14 cellular contexts compared by ENCODE assay signal in genomic region chr5:159912033-159912800, GRCh38. TPM values are rescaled to one million over a fixed set of nuclear protein-coding genes. Genes with fewer than 3 reads are reported as not detected.
DNase-seq lines count a peak whose midpoint lies in the region; ATAC-seq, FAIRE-seq and TF ChIP-seq lines count a peak whose summit lies in the region.
"Had no signal": no experiment of that assay in that cellular context is flagged by ENCODE, and none has a peak within 500 bp of the region (broad histone marks: within the 10 kb centered on the region; RNA-seq: fewer than 3 reads in every experiment).

No MANE protein-coding gene starts in this region.

- TF ChIP-seq EP300 in HepG2 (IDR thresholded peaks at IDR 0.05; ENCODE audit: low read depth in 2 of 2, low read length in 2 of 2) (no peak), HepG2 (CRISPR knock-in tag; IDR thresholded peaks at IDR 0.05; ENCODE audit: borderline replicate concordance) (no peak)

- peak overlapping the region; percentile 58 for H2AK5ac ChIP-seq in mesenchymal stem cell (ENCODE audit: low read length, severe bottlenecking)

- TF ChIP-seq POLR2A in HepG2 (IDR thresholded peaks at IDR 0.05; ENCODE audit: insufficient read depth in 1 of 2, low read depth in 2 of 2, low read length in 2 of 2) (no peak), endothelial cell of umbilical vein (IDR thresholded peaks at IDR 0.05; ENCODE audit: low read depth, low read length) (no peak)

- POLR2A ChIA-PET in HepG2 (lab: Yijun Ruan, JAX) (no interaction called here), endothelial cell of umbilical vein (lab: Charles Lee) (no interaction called here), OCI-LY7 (lab: Charles Lee) (no interaction called here)
- POLR2A ChIA-PET in CD8-positive, alpha-beta T cell (lab: Charles Lee), result no interaction called here

- H3K9me2 ChIP-seq in OCI-LY7 (ENCODE audit: insufficient read depth, low read length), result no peaks in the 10 kb centered on the region

- H3K4me1 ChIP-seq in liver (ENCODE audit: control insufficient read depth in 4 of 4, insufficient read depth in 4 of 4, low read length in 3 of 4) (peaks cover 9 to 74% (median 60%) of the 10 kb centered on the region in 4 donors), HepG2 (ENCODE audit: insufficient read depth, low read length) (no peaks in the 10 kb centered on the region), endothelial cell of umbilical vein (ENCODE audit: control insufficient read depth, extremely low read depth, insufficient read depth, low read length) (peaks cover 27% of the 10 kb centered on the region), mesenchymal stem cell (ENCODE audit: control insufficient read depth, insufficient read depth, low read depth, low read length) (peaks cover 32% of the 10 kb centered on the region), OCI-LY7 (ENCODE audit: insufficient read depth, low read length, poor library complexity, severe bottlenecking) (no peaks in the 10 kb centered on the region)
- H3K4me1 ChIP-seq in CD8-positive, alpha-beta T cell (ENCODE audit: insufficient read depth, low read length), result peaks cover 5% of the 10 kb centered on the region

- H2BK120ac ChIP-seq in mesenchymal stem cell (ENCODE audit: low read depth, low read length), result no peak overlapping the region

- TF ChIP-seq CTCF in liver (IDR thresholded peaks at IDR 0.05; ENCODE audit: low read depth, low read length, missing input control), result no peak
- TF ChIP-seq CTCF in HepG2 (CRISPR knock-in tag; IDR thresholded peaks at IDR 0.05), result no peak
- TF ChIP-seq CTCF in endothelial cell of umbilical vein (IDR thresholded peaks at IDR 0.05; ENCODE audit: extremely low read depth in 1 of 2, insufficient read depth in 1 of 2, low read depth in 1 of 2, low read length in 2 of 2), result no peak
- TF ChIP-seq CTCF in OCI-LY7 (conservative IDR thresholded peaks at IDR 0.05; ENCODE audit: low read length), result no peak
- no peak for TF ChIP-seq CTCF in CD8-positive, alpha-beta T cell (IDR thresholded peaks at IDR 0.05)

- FAIRE-seq in HepG2 (lab: Jason Lieb, UNC) (no peak), endothelial cell of umbilical vein (lab: Jason Lieb, UNC) (peak; percentile 87)
- FAIRE-seq: islet of Langerhans had no signal

- no peak overlapping the region for H3K4ac ChIP-seq in mesenchymal stem cell (ENCODE audit: low read depth in 1 of 2, low read length in 2 of 2)

- H3K9ac ChIP-seq in liver (ENCODE audit: low read depth in 1 of 2, low read length in 2 of 2) (peak overlapping the region in 1 of 2 donors; percentile 65), HepG2 (ENCODE audit: insufficient read depth, low read depth, low read length) (no peak overlapping the region), endothelial cell of umbilical vein (replicated peaks; ENCODE audit: extremely low read depth, insufficient read depth, low read length) (peak overlapping the region; percentile 58), mesenchymal stem cell (ENCODE audit: low read length) (no peak overlapping the region)

- H3K9me3 ChIP-seq in liver (ENCODE audit: control insufficient read depth in 4 of 4, low read length in 3 of 4) (no peaks in the 10 kb centered on the region), HepG2 (ENCODE audit: low read length) (no peaks in the 10 kb centered on the region), endothelial cell of umbilical vein (replicated peaks; ENCODE audit: control insufficient read depth, insufficient read depth, low read length) (no peaks in the 10 kb centered on the region), mesenchymal stem cell (ENCODE audit: control insufficient read depth, low read length) (no peaks in the 10 kb centered on the region), OCI-LY7 (ENCODE audit: low read length) (no peaks in the 10 kb centered on the region)
- no peaks in the 10 kb centered on the region for H3K9me3 ChIP-seq in CD8-positive, alpha-beta T cell (ENCODE audit: low read length)

- H3K36me3 ChIP-seq in liver (ENCODE audit: control insufficient read depth in 4 of 4, insufficient read depth in 3 of 4, low read depth in 1 of 4, low read length in 3 of 4) (no peaks in the 10 kb centered on the region), HepG2 (replicated peaks in 1 of 2; ENCODE audit: control insufficient read depth in 1 of 2, insufficient read depth in 2 of 2, low read length in 2 of 2) (no peaks in the 10 kb centered on the region), endothelial cell of umbilical vein (ENCODE audit: control insufficient read depth in 2 of 2, extremely low read depth in 1 of 2, insufficient read depth in 2 of 2, low read length in 2 of 2) (no peaks in the 10 kb centered on the region), mesenchymal stem cell (ENCODE audit: control insufficient read depth in 1 of 2, insufficient read depth in 2 of 2, low read depth in 1 of 2, low read length in 2 of 2) (no peaks in the 10 kb centered on the region), OCI-LY7 (ENCODE audit: insufficient read depth, low read length) (no peaks in the 10 kb centered on the region)
- H3K36me3 ChIP-seq in CD8-positive, alpha-beta T cell (ENCODE audit: insufficient read depth, low read length), result no peaks in the 10 kb centered on the region

- no peak overlapping the region for H3K4me3 ChIP-seq in liver (ENCODE audit: low read depth in 1 of 3, low read length in 3 of 3)
- H3K4me3 ChIP-seq in HepG2 (replicated peaks in 1 of 3; ENCODE audit: insufficient read depth in 1 of 3, low read depth in 2 of 3, low read length in 3 of 3), result no peak overlapping the region
- no peak overlapping the region for H3K4me3 ChIP-seq in endothelial cell of umbilical vein (replicated peaks in 1 of 3; ENCODE audit: insufficient read depth in 1 of 3, low read depth in 1 of 3, low read length in 3 of 3)
- no peak overlapping the region for H3K4me3 ChIP-seq in mesenchymal stem cell (ENCODE audit: insufficient read depth in 1 of 2, low read depth in 1 of 2, low read length in 2 of 2)
- no peak overlapping the region for H3K4me3 ChIP-seq in OCI-LY7 (ENCODE audit: low read depth, low read length, poor library complexity, severe bottlenecking)
- H3K4me3 ChIP-seq in CD8-positive, alpha-beta T cell (ENCODE audit: low read depth, low read length), result no peak overlapping the region

- CTCF ChIA-PET in HepG2 (lab: Yijun Ruan, JAX; ENCODE audit: low intra/inter-chr PET ratio, low total read pairs) (no interaction called here), endothelial cell of umbilical vein (lab: Charles Lee) (interaction anchor here (1.0 to 1.5 kb wide), 6 partner anchors 9 to 755 kb away, joined by 3 to 4 read pairs (median 3); no protein-coding TSS in a partner anchor), OCI-LY7 (lab: Charles Lee; ENCODE audit: unreplicated experiment) (no interaction called here)
- CTCF ChIA-PET in CD8-positive, alpha-beta T cell (lab: Charles Lee), result interaction anchor here (1.3 kb wide), 1 partner anchor 467 kb away, joined by 3 read pairs; no protein-coding TSS in a partner anchor

- no peak overlapping the region for H4K8ac ChIP-seq in mesenchymal stem cell (ENCODE audit: low read length)

- no peak overlapping the region for H3K27ac Mint-ChIP-seq in CD8-positive, alpha-beta T cell
- H3K27ac Mint-ChIP-seq: activated T-helper 17 cell treated with anti-CD3 and anti-CD28 coated beads, Interleukin-2, amount 50 U/mL, for 72 hours had no signal

- no peak for ATAC-seq in HepG2
- no peak for ATAC-seq in CD8-positive, alpha-beta T cell
- ATAC-seq: activated T-helper 17 cell treated with anti-CD3 and anti-CD28 coated beads, Interleukin-2, amount 50 U/mL, for 72 hours had no signal

- no peak overlapping the region for H2BK5ac ChIP-seq in mesenchymal stem cell (ENCODE audit: low read depth, low read length, poor library complexity, severe bottlenecking)

- 74% methylated on average over 4 of the region's 4 CpGs for WGBS in liver
- 50% methylated on average over 4 of the region's 4 CpGs for WGBS in HepG2 (ENCODE audit: low lambda C conversion rate)
- 47% methylated on average over 3 of the region's 4 CpGs for WGBS in mesenchymal stem cell

- H3K27me3 ChIP-seq in liver (ENCODE audit: control insufficient read depth in 4 of 4, insufficient read depth in 4 of 4, low read length in 3 of 4) (no peaks in the 10 kb centered on the region), HepG2 (ENCODE audit: control insufficient read depth in 1 of 2, insufficient read depth in 2 of 2, low read length in 2 of 2) (peaks cover 2 to 17% of the 10 kb centered on the region in 2 experiments; a peak in 4 of 5 replicates), endothelial cell of umbilical vein (ENCODE audit: control insufficient read depth in 2 of 2, insufficient read depth in 2 of 2, low read length in 2 of 2) (peaks cover under 1 to 6% of the 10 kb centered on the region in 2 experiments), mesenchymal stem cell (ENCODE audit: control insufficient read depth in 1 of 2, insufficient read depth in 1 of 2, low read length in 2 of 2) (peaks cover 0 to 75% of the 10 kb centered on the region in 2 experiments)
- H3K27me3 ChIP-seq in CD8-positive, alpha-beta T cell (ENCODE audit: insufficient read depth, low read length), result peaks cover 7% of the 10 kb centered on the region

- H3K27me3 Mint-ChIP-seq in CD8-positive, alpha-beta T cell (ENCODE audit: low read depth), result peaks cover 45% of the 10 kb centered on the region

- no peaks in the 10 kb centered on the region for H3K9me1 ChIP-seq in endothelial cell of umbilical vein (replicated peaks; ENCODE audit: control insufficient read depth, extremely low read depth, insufficient read depth, low read length)

- no peak overlapping the region for H3K14ac ChIP-seq in mesenchymal stem cell (ENCODE audit: low read length in 2 of 2)

- no peaks in the 10 kb centered on the region for H4K20me1 ChIP-seq in HepG2 (ENCODE audit: insufficient read depth, low read length)
- H4K20me1 ChIP-seq in endothelial cell of umbilical vein (replicated peaks; ENCODE audit: control insufficient read depth, extremely low read depth, insufficient read depth, low read length), result no peaks in the 10 kb centered on the region
- no peaks in the 10 kb centered on the region for H4K20me1 ChIP-seq in OCI-LY7 (ENCODE audit: insufficient read depth, low read length)

- peaks cover 12% of the 10 kb centered on the region for H3K4me1 Mint-ChIP-seq in CD8-positive, alpha-beta T cell (ENCODE audit: low read depth)

- intact Hi-C loops in HepG2 (cut with micrococcal nuclease; ENCODE audit: unreplicated experiment) (loop anchor here (10.0 kb wide), 1 partner anchor 397 kb away; no protein-coding TSS in a partner anchor), endothelial cell of umbilical vein (cut with micrococcal nuclease) (loop anchor here (1.0 to 10.0 kb wide), 2 partner anchors 397 to 704 kb away; no protein-coding TSS in a partner anchor), OCI-LY7 (cut with micrococcal nuclease; ENCODE audit: unreplicated experiment) (no loop called here)
- intact Hi-C loops in CD8-positive, alpha-beta T cell (cut with DNase I, micrococcal nuclease), result loop anchor here in 1 of 2 experiments (10.0 kb wide), 1 partner anchor 627 kb away; no protein-coding TSS in a partner anchor

- dilution Hi-C loops in endothelial cell of umbilical vein (cut with MboI; ENCODE audit: extremely low pct_ligation_motif_present, low sequenced_read_pairs), result no loop called here

- H4K91ac ChIP-seq in mesenchymal stem cell (ENCODE audit: low read length), result no peak overlapping the region

- DNase-seq in HepG2 (ENCODE audit: low spot score) (no peak), endothelial cell of umbilical vein (ENCODE audit: low read depth, low spot score) (peak; percentile 71), mesenchymal stem cell (peak; percentile 72), OCI-LY7 (ENCODE audit: low spot score) (no peak), T1000 (lab: John Stamatoyannopoulos, UW) (no peak)
- no peak for DNase-seq in stimulated activated CD4-positive, alpha-beta T cell treated with anti-CD3 and anti-CD28 coated beads, Interleukin-2, amount 100 ng/mL, for 24 hours
- no peak for DNase-seq in CD8-positive, alpha-beta T cell
- DNase-seq: 8988T, H7, NCI-H146 had no signal

- H3K4me2 ChIP-seq in HepG2 (ENCODE audit: low read depth, low read length) (no peak overlapping the region), endothelial cell of umbilical vein (ENCODE audit: insufficient read depth, low read length) (peak overlapping the region; percentile 5), mesenchymal stem cell (ENCODE audit: low read length, poor library complexity, severe bottlenecking) (no peak overlapping the region), OCI-LY7 (ENCODE audit: low read length) (no peak overlapping the region)

- H3K27ac ChIP-seq in liver (ENCODE audit: low read depth in 1 of 2, low read length in 2 of 2) (peak overlapping the region; percentile 89 to 94), HepG2 (ENCODE audit: extremely low read length, insufficient read depth, low read length) (no peak overlapping the region), endothelial cell of umbilical vein (ENCODE audit: insufficient read depth, low read depth, low read length) (peak overlapping the region; percentile 75), mesenchymal stem cell (ENCODE audit: low read length, poor library complexity, severe bottlenecking) (peak overlapping the region; percentile 65), OCI-LY7 (ENCODE audit: low read depth, low read length, poor library complexity, severe bottlenecking) (no peak overlapping the region)
- no peak overlapping the region for H3K27ac ChIP-seq in CD8-positive, alpha-beta T cell (ENCODE audit: low read depth, low read length)
- H3K27ac ChIP-seq: VCaP had no signal

- TF ChIP-seq RAD21 in liver (IDR thresholded peaks at IDR 0.05) (no peak), HepG2 (CRISPR knock-in tag; IDR thresholded peaks at IDR 0.05) (no peak)

- H2BK12ac ChIP-seq in mesenchymal stem cell (ENCODE audit: low read length in 2 of 2), result no peak overlapping the region

- H3K4me3 Mint-ChIP-seq in CD8-positive, alpha-beta T cell, result no peak overlapping the region
- H3K4me3 Mint-ChIP-seq: activated T-helper 17 cell treated with anti-CD3 and anti-CD28 coated beads, Interleukin-2, amount 50 U/mL, for 72 hours had no signal

- no peaks in the 10 kb centered on the region for H3K79me1 ChIP-seq in mesenchymal stem cell (replicated peaks; ENCODE audit: low read length, poor library complexity, severe bottlenecking)

- H3K79me2 ChIP-seq in HepG2 (ENCODE audit: insufficient read depth, low read length), result no peaks in the 10 kb centered on the region
- H3K79me2 ChIP-seq in endothelial cell of umbilical vein (ENCODE audit: control insufficient read depth, insufficient read depth, low read length), result no peaks in the 10 kb centered on the region
- no peaks in the 10 kb centered on the region for H3K79me2 ChIP-seq in OCI-LY7 (ENCODE audit: insufficient read depth, low read depth, low read length)

- peak overlapping the region in 1 of 2 experiments; percentile 18 for H3K18ac ChIP-seq in mesenchymal stem cell (ENCODE audit: low read depth in 1 of 2, low read length in 2 of 2)

- BruUV-seq in HepG2 (replicated peaks; lab: Mats Ljungman, UMichigan) (no TSS peak), endothelial cell of umbilical vein (replicated peaks; lab: Mats Ljungman, UMichigan) (no TSS peak), OCI-LY7 (replicated peaks; lab: Mats Ljungman, UMichigan) (no TSS peak)

- H3K9me3 Mint-ChIP-seq in CD8-positive, alpha-beta T cell, result no peaks in the 10 kb centered on the region
- H3K9me3 Mint-ChIP-seq: activated T-helper 17 cell treated with anti-CD3 and anti-CD28 coated beads, Interleukin-2, amount 50 U/mL, for 72 hours had no signal

- no peak overlapping the region for H3K23ac ChIP-seq in mesenchymal stem cell (ENCODE audit: low read length in 2 of 2)

- no peaks in the 10 kb centered on the region for H3K36me3 Mint-ChIP-seq in CD8-positive, alpha-beta T cell

- H2BK15ac ChIP-seq in mesenchymal stem cell (ENCODE audit: low read depth, poor library complexity, severe bottlenecking), result no peak overlapping the region

- H2AFZ ChIP-seq in HepG2 (ENCODE audit: low read length) (no peak overlapping the region), endothelial cell of umbilical vein (ENCODE audit: low read depth, low read length) (no peak overlapping the region), mesenchymal stem cell (ENCODE audit: low read depth, low read length) (no peak overlapping the region), OCI-LY7 (ENCODE audit: low read length) (no peak overlapping the region)

- in situ Hi-C loops in HepG2 (cut with HindIII; ENCODE audit: extremely low pct_ligation_motif_present, low pct_unique_long_range_greater_than_20kb), result loop anchor here (10.0 kb wide), 1 partner anchor 467 kb away; no protein-coding TSS in a partner anchor

RNA-seq across cellular contexts. Expression of gene ADRA1B, which starts 4.1 kb away (rescaled TPM):
- total RNA-seq in liver (10 to 100 TPM in 1 of 2 donors, under 1 TPM in 1; 0.70 to 13.1 TPM), HepG2 (2016; rRNA removed; fragmentation: Illumina TruSeq; extraction: Trizol) (not detected in 2 replicates), endothelial cell of umbilical vein (0.21 TPM in 1 of 2 replicates, not detected in the other), OCI-LY7 (2022) (not detected in 2 replicates)
- polyA plus RNA-seq in liver (10 to 100 TPM in 1 of 2 donors, 1 to 10 TPM in 1; 6.0 to 10.3 TPM), HepG2 (2011; rRNA removed) (not detected in 2 replicates), endothelial cell of umbilical vein (0.77 and 0.89 TPM in 2 replicates)
- total RNA-seq in HepG2 (2016; cell fraction: cytosol; rRNA removed; fragmentation: Illumina TruSeq; extraction: Trizol; ENCODE audit: low read depth), result not detected in 2 replicates
- not detected in 2 replicates for total RNA-seq in HepG2 (2016; cell fraction: insoluble cytoplasmic fraction; rRNA removed; fragmentation: Illumina TruSeq; extraction: Trizol)
- not detected in 2 replicates for total RNA-seq in HepG2 (2016; cell fraction: membrane; rRNA removed; fragmentation: Illumina TruSeq; extraction: Trizol)
- total RNA-seq in HepG2 (2016; cell fraction: nucleus; rRNA removed; fragmentation: Illumina TruSeq; extraction: Trizol), result not detected in 2 replicates
- not detected in 2 replicates for polyA plus RNA-seq in HepG2 (2011; cell fraction: cytosol; rRNA removed)
- not detected in 2 replicates for polyA plus RNA-seq in HepG2 (2011; cell fraction: nucleus; rRNA removed)
- polyA plus RNA-seq in HepG2 (2012), result not detected in 2 replicates
- polyA plus RNA-seq in HepG2 (2016; cell fraction: cytosol; fragmentation: Illumina TruSeq; extraction: Trizol; ENCODE audit: low read depth), result not detected in 2 replicates
- not detected in 2 replicates for polyA plus RNA-seq in HepG2 (2016; cell fraction: insoluble cytoplasmic fraction; fragmentation: Illumina TruSeq; extraction: Trizol; ENCODE audit: low read depth)
- polyA plus RNA-seq in HepG2 (2016; cell fraction: membrane; fragmentation: Illumina TruSeq; extraction: Trizol; ENCODE audit: low read depth), result not detected in 2 replicates
- not detected in 2 replicates for polyA plus RNA-seq in HepG2 (2016; cell fraction: nucleus; fragmentation: Illumina TruSeq; extraction: Trizol; ENCODE audit: insufficient read depth, low read depth)
- 0.14 TPM in 1 of 2 replicates, not detected in the other for polyA minus RNA-seq in HepG2 (2011; rRNA and poly(A)+ RNA removed; ENCODE audit: low replicate concordance)
- polyA minus RNA-seq in HepG2 (2011; cell fraction: cytosol; rRNA and poly(A)+ RNA removed), result not detected in 2 replicates
- not detected in 2 replicates for polyA minus RNA-seq in HepG2 (2011; cell fraction: nucleus; rRNA and poly(A)+ RNA removed)
- polyA plus RNA-seq in endothelial cell of umbilical vein (2011; cell fraction: cytosol; rRNA removed), result 0.54 and 0.56 TPM in 2 replicates
- 0.62 and 0.69 TPM in 2 replicates for polyA plus RNA-seq in endothelial cell of umbilical vein (2011; cell fraction: nucleus; rRNA removed)
- 0.46 and 0.98 TPM in 2 replicates for polyA plus RNA-seq in endothelial cell of umbilical vein (2012)
- polyA minus RNA-seq in endothelial cell of umbilical vein, result 0.17 and 0.53 TPM in 2 replicates
- not detected for polyA minus RNA-seq in endothelial cell of umbilical vein (2011; cell fraction: cytosol; rRNA and poly(A)+ RNA removed)
- polyA minus RNA-seq in endothelial cell of umbilical vein (2011; cell fraction: nucleus; rRNA and poly(A)+ RNA removed), result 1.2 and 1.5 TPM in 2 replicates
- 0.80 TPM for polyA plus RNA-seq in mesenchymal stem cell (2013, experiment 1 of 2)
- 0.70 TPM for polyA plus RNA-seq in mesenchymal stem cell (2013, experiment 2 of 2)
- not detected in 2 replicates for total RNA-seq in OCI-LY7 (2014; rRNA removed; shearing (Covaris generic))
- total RNA-seq in CD8-positive, alpha-beta T cell, result not detected
- total RNA-seq: activated T-helper 17 cell treated with anti-CD3 and anti-CD28 coated beads, Interleukin-2, amount 50 U/mL, for 72 hours had no signal

Comparison
In these comparisons a context has a peak if more than half of its experiments do, and no peak if none do; other contexts are left out.
1. H3K27ac ChIP-seq: peak in liver (2 of 2), endothelial cell of umbilical vein (single experiment) and mesenchymal stem cell (single experiment); none in HepG2 (single experiment), OCI-LY7 (single experiment) and CD8-positive, alpha-beta T cell (single experiment).
2. DNase-seq: peak in endothelial cell of umbilical vein (single experiment) and mesenchymal stem cell (single experiment); none in HepG2 (single experiment), stimulated activated CD4-positive, alpha-beta T cell treated with anti-CD3 and anti-CD28 coated beads, Interleukin-2, amount 100 ng/mL, for 24 hours (0 of 2), OCI-LY7 (single experiment), CD8-positive, alpha-beta T cell (0 of 7) and T1000 (single experiment).
3. CTCF ChIA-PET loops: an anchor here in endothelial cell of umbilical vein (1.0 to 1.5 kb wide) and CD8-positive, alpha-beta T cell (1.3 kb wide); none called in HepG2 and OCI-LY7.